13 cellular contexts compared by ENCODE assay signal in the genomic region with DNA sequence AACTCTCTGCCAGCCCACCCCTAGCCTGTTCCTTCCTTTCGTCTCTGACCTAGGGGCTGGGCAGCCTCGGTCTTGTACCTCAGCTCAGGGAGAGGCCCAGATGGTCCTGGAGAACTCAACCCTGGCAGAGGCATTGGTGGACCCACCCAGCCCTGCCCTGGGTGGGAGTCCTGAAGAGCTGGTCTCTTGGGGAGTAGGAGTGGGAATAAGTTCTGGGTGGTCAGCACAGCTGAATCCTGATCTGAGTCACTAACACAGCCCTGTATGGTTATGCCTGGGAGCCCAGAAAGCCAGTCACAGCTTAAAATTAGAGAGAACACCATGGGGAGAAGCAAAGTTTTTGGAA.
DNase-seq lines count a peak whose midpoint lies in the region; ATAC-seq and TF ChIP-seq lines count a peak whose summit lies in the region.
"Had no signal": no experiment of that assay in that cellular context is flagged by ENCODE, and none has a peak within 500 bp of the region (broad histone marks: within the 10 kb centered on the region; RNA-seq: fewer than 3 reads in every experiment).

No MANE protein-coding gene starts in this region.

- no peaks in the 10 kb centered on the region for H4K20me1 ChIP-seq in GM23248 (ENCODE audit: insufficient read depth)

- no peak for DNase-seq in heart right ventricle
- no peak for DNase-seq in Right ventricle myocardium inferior (ENCODE audit: missing footprints)
- no peak for DNase-seq in aorta
- DNase-seq in HPDE6-E6E7 (ENCODE audit: extremely low spot score), result no peak
- DNase-seq in GM23248, result no peak
- DNase-seq: activated CD4-positive, alpha-beta T cell treated with anti-CD3 and anti-CD28 coated beads, Interleukin-2, amount 10 ng/mL, durations not matched to agents 7 days and 5 days; NCI-H1417 treated with DMSO at 0.1 percent for 48 hours; NCI-H510A; retina had no signal

- H3K36me3 ChIP-seq in heart right ventricle (no peaks in the 10 kb centered on the region), iPS-20b (ENCODE audit: insufficient read depth, low read depth, low read length) (no peaks in the 10 kb centered on the region), rectal smooth muscle tissue (ENCODE audit: control insufficient read depth, insufficient read depth, low read length) (no peaks in the 10 kb centered on the region), aorta (ENCODE audit: control insufficient read depth in 1 of 2, insufficient read depth in 2 of 2, low read length in 1 of 2) (no peaks in the 10 kb centered on the region), GM23248 (ENCODE audit: low read depth) (no peaks in the 10 kb centered on the region)

- H2AFZ ChIP-seq in GM23248, result no peak overlapping the region

- in situ Hi-C loops in GM23248 (cut with MboI), result no loop called here

- no peak for TF ChIP-seq CTCF in heart right ventricle (IDR thresholded peaks at IDR 0.05)

- H3K9me3 ChIP-seq in heart right ventricle, result no peaks in the 10 kb centered on the region
- no peaks in the 10 kb centered on the region for H3K9me3 ChIP-seq in iPS-20b (ENCODE audit: insufficient read depth, low read depth, low read length)
- H3K9me3 ChIP-seq in aorta (ENCODE audit: control insufficient read depth, low read length), result no peaks in the 10 kb centered on the region
- H3K9me3 ChIP-seq in GM23248 (ENCODE audit: low read depth), result no peaks in the 10 kb centered on the region

- no peak overlapping the region for H3K4me3 ChIP-seq in heart right ventricle
- no peak overlapping the region for H3K4me3 ChIP-seq in iPS-20b (ENCODE audit: low read length)
- no peak overlapping the region for H3K4me3 ChIP-seq in rectal smooth muscle tissue (ENCODE audit: low read length)
- no peak overlapping the region for H3K4me3 ChIP-seq in aorta (ENCODE audit: low read length in 2 of 2)
- H3K4me3 ChIP-seq in GM23248, result no peak overlapping the region

- intact Hi-C loops in heart right ventricle (cut with DNase I), result loop anchor here in 5 of 10 donors (5.0 to 10.0 kb wide), 4 partner anchors 35 to 85 kb away; partner anchors contain the start of gene SORBS1 (in 1 of the 5)
- intact Hi-C loops in Right ventricle myocardium inferior (cut with DNase I), result loop anchor here (5.0 kb wide), 2 partner anchors 35 to 45 kb away; no protein-coding TSS in a partner anchor
- intact Hi-C loops in aorta (cut with DNase I), result loop anchor here in 1 of 2 donors (5.0 kb wide), 1 partner anchor 35 kb away; no protein-coding TSS in a partner anchor

- no peak overlapping the region for H3K4me2 ChIP-seq in GM23248 (ENCODE audit: unreplicated experiment)

- no peaks in the 10 kb centered on the region for H3K27me3 ChIP-seq in heart right ventricle
- H3K27me3 ChIP-seq in iPS-20b (ENCODE audit: insufficient read depth, low read length), result no peaks in the 10 kb centered on the region
- no peaks in the 10 kb centered on the region for H3K27me3 ChIP-seq in rectal smooth muscle tissue (ENCODE audit: control insufficient read depth, insufficient read depth, low read length)
- H3K27me3 ChIP-seq in aorta (ENCODE audit: control insufficient read depth in 1 of 2, insufficient read depth in 2 of 2, low read length in 1 of 2), result no peaks in the 10 kb centered on the region
- H3K27me3 ChIP-seq in GM23248 (replicated peaks; ENCODE audit: insufficient read depth), result no peaks in the 10 kb centered on the region

- WGBS in heart right ventricle, 2 donors, result 29 to 51% methylated on average over 2 of the region's 2 CpGs
- 29 to 51% methylated on average over 2 of the region's 2 CpGs for WGBS in aorta, 2 donors
- 93 to 100% methylated on average over 2 of the region's 2 CpGs for WGBS in GM23248 (ENCODE audit: low coverage in 1 of 2, low lambda C conversion rate in 2 of 2, missing lambda C conversion rate in 2 of 2), 2 experiments

- H3K9ac ChIP-seq in iPS-20b (ENCODE audit: low read depth, low read length) (peak overlapping the region; percentile 54; the same call in 1 of the 2 replicates), rectal smooth muscle tissue (ENCODE audit: low read length) (no peak overlapping the region), GM23248 (no peak overlapping the region)

- ATAC-seq in heart right ventricle (no peak), Right ventricle myocardium inferior (no peak), aorta (ENCODE audit: low FRiP score) (no peak), GM18498 (IDR thresholded peaks at IDR 0.05; ENCODE audit: unreplicated experiment) (no peak)
- ATAC-seq: activated T-helper 17 cell treated with anti-CD3 and anti-CD28 coated beads, Interleukin-2, amount 50 U/mL, for 72 hours had no signal

- peak overlapping the region; percentile 74 to 94 (median 89) for H3K27ac ChIP-seq in heart right ventricle
- H3K27ac ChIP-seq in iPS-20b (ENCODE audit: low read length), result peak overlapping the region; percentile 52
- H3K27ac ChIP-seq in rectal smooth muscle tissue (ENCODE audit: low read depth, low read length), result peak overlapping the region; percentile 96
- H3K27ac ChIP-seq in aorta (ENCODE audit: low read depth in 1 of 2, low read length in 2 of 2), result peak overlapping the region; percentile 100
- no peak overlapping the region for H3K27ac ChIP-seq in GM23248

- peaks cover 14% of the 10 kb centered on the region; the same call in 1 of the 2 replicates for H3F3A ChIP-seq in GM23248 (ENCODE audit: insufficient read depth)

- no peaks in the 10 kb centered on the region for H3K79me2 ChIP-seq in GM23248 (ENCODE audit: insufficient read depth)

- H3K9me2 ChIP-seq in GM23248 (ENCODE audit: insufficient read depth), result no peaks in the 10 kb centered on the region

- H3K4me1 ChIP-seq in heart right ventricle, result peaks cover 46 to 100% (median 91%) of the 10 kb centered on the region in 9 donors
- H3K4me1 ChIP-seq in iPS-20b (ENCODE audit: insufficient read depth, low read length), result peaks cover 44% of the 10 kb centered on the region
- H3K4me1 ChIP-seq in rectal smooth muscle tissue (ENCODE audit: control insufficient read depth, insufficient read depth, low read length), result peaks cover 75% of the 10 kb centered on the region
- H3K4me1 ChIP-seq in aorta (ENCODE audit: control insufficient read depth in 1 of 2, insufficient read depth in 2 of 2, low read length in 2 of 2), result peaks cover 11 to 18% of the 10 kb centered on the region in 2 donors
- H3K4me1 ChIP-seq in GM23248 (ENCODE audit: insufficient read depth), result peaks cover 22% of the 10 kb centered on the region
